1 cellular context compared by ENCODE assay signal in genomic region chr14:22333408-22334274, GRCh38.
TF ChIP-seq lines count a peak whose summit lies in the region.

No MANE protein-coding gene starts in this region.

TF ChIP-seq in HEK293, 187 proteins besides CTCF, POLR2A, EP300 and RAD21 (continued from another document and continues in another):
- no peak for TF ChIP-seq ZBTB10 (tag by site-specific recombination; IDR thresholded peaks at IDR 0.05)
- TF ChIP-seq YY2 (tag by site-specific recombination; IDR thresholded peaks at IDR 0.05) = no peak
- no peak for TF ChIP-seq ZNF843 (tag by site-specific recombination; IDR thresholded peaks at IDR 0.05)
- no peak for TF ChIP-seq ZNF341 (tag by site-specific recombination; IDR thresholded peaks at IDR 0.05; ENCODE audit: low read depth)
- TF ChIP-seq REPIN1 (tag by site-specific recombination; IDR thresholded peaks at IDR 0.05; ENCODE audit: low read depth) = no peak
- peak; percentile 91; the same call in 1 of the 2 replicates for TF ChIP-seq ZNF558 (tag by site-specific recombination; IDR thresholded peaks at IDR 0.05)
- TF ChIP-seq ZNF2 (tag by site-specific recombination; IDR thresholded peaks at IDR 0.05) = no peak
- no peak for TF ChIP-seq HOXC10 (CRISPR knock-in tag; IDR thresholded peaks at IDR 0.05)
- TF ChIP-seq GFI1B (tag by site-specific recombination; IDR thresholded peaks at IDR 0.05) = 0 out of 2 replicates have a peak, but pooled peaks have one; percentile 20
- no peak for TF ChIP-seq ELK4 (IDR thresholded peaks at IDR 0.05; ENCODE audit: borderline replicate concordance, low read depth, low read length)
- TF ChIP-seq ZNF239 (tag by site-specific recombination; IDR thresholded peaks at IDR 0.05) = no peak
- TF ChIP-seq WT1 (tag by site-specific recombination; IDR thresholded peaks at IDR 0.05) = peak; percentile 65
- no peak for TF ChIP-seq SCRT2 (tag by site-specific recombination; IDR thresholded peaks at IDR 0.05)
- TF ChIP-seq BCL6B (tag by site-specific recombination; IDR thresholded peaks at IDR 0.05) = peak; percentile 92
- TF ChIP-seq FEZF1 (tag by site-specific recombination; IDR thresholded peaks at IDR 0.05) = peak; percentile 54
- TF ChIP-seq ATF2 (tag by site-specific recombination; IDR thresholded peaks at IDR 0.05; ENCODE audit: low read depth) = no peak
- TF ChIP-seq ZNF366 (tag by site-specific recombination; conservative IDR thresholded peaks at IDR 0.05) = peak; percentile 64; the same call in 1 of the 2 replicates
- 0 out of 2 replicates have a peak, but pooled peaks have one; percentile 72 for TF ChIP-seq ZNF24 (tag by site-specific recombination; IDR thresholded peaks at IDR 0.05)
- peak; percentile 89 for TF ChIP-seq ZNF629 (tag by site-specific recombination; IDR thresholded peaks at IDR 0.05)
- no peak for TF ChIP-seq ZNF785 (tag by site-specific recombination; IDR thresholded peaks at IDR 0.05)
- no peak for TF ChIP-seq ZBTB44 (tag by site-specific recombination; IDR thresholded peaks at IDR 0.05)
- peak; percentile 60; the same call in 1 of the 2 replicates for TF ChIP-seq ZNF692 (tag by site-specific recombination; IDR thresholded peaks at IDR 0.05)
- no peak; the same call in 1 of the 2 replicates for TF ChIP-seq ZNF324 (tag by site-specific recombination; IDR thresholded peaks at IDR 0.05)
- 0 out of 2 replicates have a peak, but pooled peaks have one; percentile 20 for TF ChIP-seq ZNF394 (tag by site-specific recombination; IDR thresholded peaks at IDR 0.05; ENCODE audit: borderline replicate concordance)
- no peak for TF ChIP-seq ZNF354C (tag by site-specific recombination; IDR thresholded peaks at IDR 0.05; ENCODE audit: borderline replicate concordance, low read depth)
- TF ChIP-seq OSR2 (tag by site-specific recombination; IDR thresholded peaks at IDR 0.05) = peak; percentile 48; the same call in 1 of the 2 replicates
- TF ChIP-seq KLF9 (tag by site-specific recombination; IDR thresholded peaks at IDR 0.05; ENCODE audit: low read depth) = no peak
- TF ChIP-seq ZNF202 (tag by site-specific recombination; IDR thresholded peaks at IDR 0.05; ENCODE audit: borderline replicate concordance) = no peak
- TF ChIP-seq ZNF18 (tag by site-specific recombination; IDR thresholded peaks at IDR 0.05) = no peak
- no peak for TF ChIP-seq SP2 (tag by site-specific recombination; IDR thresholded peaks at IDR 0.05)
- TF ChIP-seq GLIS2 (tag by site-specific recombination; IDR thresholded peaks at IDR 0.05) = no peak
- no peak for TF ChIP-seq ZNF473 (tag by site-specific recombination; IDR thresholded peaks at IDR 0.05)
- no peak for TF ChIP-seq ZNF426 (tag by site-specific recombination; IDR thresholded peaks at IDR 0.05)
- TF ChIP-seq ZNF514 (tag by site-specific recombination; IDR thresholded peaks at IDR 0.05) = no peak
- TF ChIP-seq ZNF169 (tag by site-specific recombination; IDR thresholded peaks at IDR 0.05) = no peak
- TF ChIP-seq ZBTB11 (tag by site-specific recombination; conservative IDR thresholded peaks at IDR 0.05; ENCODE audit: low read depth) = no peak
- TF ChIP-seq ZNF510 (tag by site-specific recombination; IDR thresholded peaks at IDR 0.05; ENCODE audit: insufficient replicate concordance) = no peak
- TF ChIP-seq ZNF398 (tag by site-specific recombination; IDR thresholded peaks at IDR 0.05) = no peak
- no peak for TF ChIP-seq ZBTB48 (tag by site-specific recombination; IDR thresholded peaks at IDR 0.05)
- TF ChIP-seq ZSCAN16 (tag by site-specific recombination; IDR thresholded peaks at IDR 0.05) = no peak
